ENCODE assay signal across 9 cellular contexts in the genomic region with DNA sequence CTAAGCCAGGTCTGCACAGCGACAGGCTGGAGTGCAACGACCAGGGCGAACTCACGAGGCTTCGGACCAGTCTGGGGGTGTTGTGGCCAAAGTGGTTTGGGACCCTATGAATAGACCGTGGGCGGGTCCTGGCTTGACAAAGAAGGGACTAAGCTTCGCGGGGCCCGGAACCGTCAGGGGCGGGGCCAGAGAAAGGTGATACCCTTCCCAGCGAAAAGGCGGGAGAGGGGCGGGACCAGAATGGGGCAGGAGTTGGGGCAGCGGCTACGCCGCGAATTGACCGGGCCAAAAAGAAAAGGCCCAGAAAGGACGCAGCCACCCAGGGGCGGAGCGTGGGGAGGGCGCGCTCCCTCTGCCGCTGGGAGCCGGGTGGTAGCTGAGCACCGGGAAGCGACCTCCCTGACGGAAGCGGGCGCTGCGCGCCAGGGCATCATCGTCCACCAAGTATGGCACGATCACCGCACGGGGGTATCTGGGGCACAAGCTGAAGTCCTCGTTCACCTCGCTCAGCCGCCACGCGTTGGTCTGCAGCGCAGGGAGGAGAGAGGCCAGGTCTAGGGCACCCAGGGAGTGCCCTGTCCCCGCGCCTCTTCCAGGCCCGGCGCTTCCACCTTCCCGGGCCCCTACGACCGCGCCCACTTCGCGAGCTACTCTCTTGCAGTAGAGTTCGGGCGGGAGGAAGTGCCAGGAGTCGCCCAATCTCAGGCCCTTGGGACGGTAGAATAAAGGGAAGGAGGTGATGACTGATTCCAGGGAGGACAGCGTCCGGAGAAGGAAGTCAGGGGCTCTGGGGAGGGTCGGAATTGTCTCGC. TPM values are rescaled to one million over a fixed set of nuclear protein-coding genes. Genes with fewer than 3 reads are reported as not detected.
A peak's percentile ranks its signal among the peaks of the same experiment; 100 is the strongest.
DNase-seq lines count a peak whose midpoint lies in the region; ATAC-seq and TF ChIP-seq lines count a peak whose summit lies in the region.
"Had no signal": no experiment of that assay in that cellular context is flagged by ENCODE, and none has a peak within 500 bp of the region (broad histone marks: within the 10 kb centered on the region; RNA-seq: fewer than 3 reads in every experiment).

No MANE protein-coding gene starts in this region.

- peak overlapping the region; percentile 35 for H3K27ac ChIP-seq in KOPT-K1 (ENCODE audit: low read depth, low read length, poor library complexity, severe bottlenecking)
- peak overlapping the region; percentile 62 for H3K27ac ChIP-seq in angular gyrus (ENCODE audit: low read depth, low read length)
- peak overlapping the region; percentile 89 for H3K27ac ChIP-seq in left ventricle myocardium inferior (replicated peaks)
- no peak overlapping the region for H3K27ac ChIP-seq in trophoblast cell (ENCODE audit: low read depth, low read length)
- H3K27ac ChIP-seq: epithelial cell of prostate had no signal

- no peak overlapping the region for H2BK12ac ChIP-seq in trophoblast cell (ENCODE audit: low read length)

- H4K8ac ChIP-seq in trophoblast cell (ENCODE audit: low read depth, low read length), result peak overlapping the region; percentile 34

- no peak for DNase-seq in GM10248 (ENCODE audit: extremely low spot score)
- DNase-seq in SHP77 treated with DMSO at 0.1 percent for 48 hours (lab: John Stamatoyannopoulos, UW), result peak; percentile 88
- peak; percentile 73 for DNase-seq in left ventricle myocardium inferior
- DNase-seq in trophoblast cell, result peak; percentile 79 to 89

- TF ChIP-seq CTCF in GM10248 (IDR thresholded peaks at IDR 0.05; ENCODE audit: control extremely low read depth, extremely low read depth, low read depth, missing control alignments) (peak; percentile 22), left ventricle myocardium inferior (IDR thresholded peaks at IDR 0.05; ENCODE audit: borderline replicate concordance) (peak; percentile 47)

- H3K9me3 ChIP-seq in KOPT-K1 (ENCODE audit: insufficient read depth, low read length, poor library complexity, severe bottlenecking) (no peaks in the 10 kb centered on the region), left ventricle myocardium inferior (replicated peaks) (no peaks in the 10 kb centered on the region), trophoblast cell (ENCODE audit: insufficient read depth, low read depth, low read length) (no peaks in the 10 kb centered on the region)

- H2AFZ ChIP-seq in trophoblast cell (ENCODE audit: insufficient read depth, low read length, poor library complexity), result peak overlapping the region; percentile 88

- H3K27me3 ChIP-seq in left ventricle myocardium inferior (ENCODE audit: low read depth) (no peaks in the 10 kb centered on the region), trophoblast cell (ENCODE audit: insufficient read depth, low read length) (no peaks in the 10 kb centered on the region)

- CTCF ChIA-PET in GM10248 (lab: Yijun Ruan, JAX), result interaction anchor here (0.6 to 14.4 kb wide), 12 partner anchors 11 to 237 kb away, joined by 3 to 156 read pairs (median 4); a partner anchor contains a TSS

- no peak overlapping the region for H2AK5ac ChIP-seq in trophoblast cell (ENCODE audit: low read length)

- H3K79me2 ChIP-seq in trophoblast cell (ENCODE audit: control insufficient read depth, insufficient read depth, low read length, poor library complexity), result no peaks in the 10 kb centered on the region

- no peak overlapping the region for H2BK120ac ChIP-seq in trophoblast cell (ENCODE audit: insufficient read depth, low read length, poor library complexity)

- no peaks in the 10 kb centered on the region for H3K36me3 ChIP-seq in KOPT-K1 (ENCODE audit: insufficient read depth, low read length)
- no peaks in the 10 kb centered on the region for H3K36me3 ChIP-seq in left ventricle myocardium inferior
- no peaks in the 10 kb centered on the region for H3K36me3 ChIP-seq in trophoblast cell (ENCODE audit: control insufficient read depth in 1 of 2, insufficient read depth in 2 of 2, low read length in 2 of 2)

- H3K4ac ChIP-seq in trophoblast cell (ENCODE audit: low read depth, low read length), result peak overlapping the region; percentile 17

- H3K79me1 ChIP-seq in trophoblast cell (ENCODE audit: low read length), result no peaks in the 10 kb centered on the region

- peak overlapping the region; percentile 64 for H3K14ac ChIP-seq in trophoblast cell (ENCODE audit: low read length)

- H3K9ac ChIP-seq in trophoblast cell (ENCODE audit: low read length), result peak overlapping the region; percentile 70

- H4K12ac ChIP-seq in trophoblast cell (ENCODE audit: low read depth, low read length), result peak overlapping the region; percentile 66

- ATAC-seq in GM19395 (IDR thresholded peaks at IDR 0.05; ENCODE audit: unreplicated experiment), result no peak
- ATAC-seq in HG03442 (IDR thresholded peaks at IDR 0.05; ENCODE audit: unreplicated experiment), result no peak

- H3K4me1 ChIP-seq in left ventricle myocardium inferior (peaks cover 43% of the 10 kb centered on the region), trophoblast cell (ENCODE audit: control insufficient read depth in 1 of 2, insufficient read depth in 2 of 2, low read length in 2 of 2) (peaks cover 2 to 18% of the 10 kb centered on the region in 2 experiments)

- H4K91ac ChIP-seq in trophoblast cell (ENCODE audit: low read depth, low read length), result peak overlapping the region; percentile 13

- peak overlapping the region; percentile 99 for H3K4me2 ChIP-seq in trophoblast cell (ENCODE audit: low read length)

- WGBS in trophoblast cell (ENCODE audit: extremely low coverage, insufficient coverage, insufficient read length), result no CpG with 5 or more reads among the region's 62 CpGs

- no peak overlapping the region for H2BK5ac ChIP-seq in trophoblast cell (ENCODE audit: low read depth, low read length, poor library complexity)

- H3K23ac ChIP-seq in trophoblast cell (ENCODE audit: low read length), result no peak overlapping the region

- H3K18ac ChIP-seq in trophoblast cell (ENCODE audit: low read length), result peak overlapping the region; percentile 37

- H3K4me3 ChIP-seq in left ventricle myocardium inferior (peak overlapping the region; percentile 79), trophoblast cell (ENCODE audit: low read depth, low read length) (peak overlapping the region; percentile 77)

- intact Hi-C loops in left ventricle myocardium inferior (cut with micrococcal nuclease), result no loop called here

- POLR2A ChIA-PET in GM10248 (lab: Yijun Ruan, JAX), result interaction anchor here (1.0 to 1.8 kb wide), 3 partner anchors 8 to 96 kb away, joined by 3 to 5 read pairs (median 4); a partner anchor contains a TSS

RNA-seq across cellular contexts. Expression of a gene that starts 6.7 kb away (rescaled TPM):
- total RNA-seq in left ventricle myocardium inferior, result 7.9 TPM
- 0.29 and 0.37 TPM in 2 replicates for polyA plus RNA-seq in trophoblast cell (2013)

RNA-seq across cellular contexts. Expression of a gene that starts 10.7 kb away (rescaled TPM):
- total RNA-seq in left ventricle myocardium inferior, result 0.63 TPM
- polyA plus RNA-seq in trophoblast cell (2013), result 0.17 and 0.25 TPM in 2 replicates

RNA-seq across cellular contexts. Expression of a gene that starts 18.1 kb away (rescaled TPM):
- total RNA-seq in left ventricle myocardium inferior, result 91.1 TPM
- polyA plus RNA-seq in trophoblast cell (2013), result 160 TPM in 2 replicates

RNA-seq across cellular contexts. Expression of a gene that starts 18.2 kb away (rescaled TPM):
- total RNA-seq in left ventricle myocardium inferior, result 10.9 TPM
- 10.1 and 10.9 TPM in 2 replicates for polyA plus RNA-seq in trophoblast cell (2013)

RNA-seq across cellular contexts. Expression of a gene that starts 31.5 kb away (rescaled TPM):
- not detected for total RNA-seq in left ventricle myocardium inferior
- polyA plus RNA-seq in trophoblast cell (2013), result not detected in 2 replicates
